In genomic region chr3:143469159-143469558, GRCh38 we compare ENCODE assay signal across 23 cellular contexts.
"Had no signal": no experiment of that assay in that cellular context is flagged by ENCODE, and none has a peak within 500 bp of the region (broad histone marks: within the 10 kb centered on the region; RNA-seq: fewer than 3 reads in every experiment).

No MANE protein-coding gene starts in this region.

- H3K36me3 ChIP-seq: colonic mucosa, gastrocnemius medialis, left lung, lower lobe of right lung had no signal

- H3K27me3 ChIP-seq: colonic mucosa, esophagus squamous epithelium, gastrocnemius medialis, heart right ventricle, left lung had no signal

- H3K4me1 ChIP-seq: gastrocnemius medialis, heart right ventricle, left lung, lower lobe of right lung had no signal

- DNase-seq: colonic mucosa; cortex of kidney; effector CD8-positive, alpha-beta T cell; effector memory CD8-positive, alpha-beta T cell; endodermal cell; erythroblast; esophagus squamous epithelium; foreskin fibroblast; foreskin melanocyte; gastrocnemius medialis; glutamatergic neuron; head of caudate nucleus; heart right ventricle; hippocampal formation; left cardiac atrium; left lung; left ventricle myocardium superior; lower lobe of right lung; mesenchymal stem cell had no signal

- H3K9me3 ChIP-seq: colonic mucosa, esophagus squamous epithelium, gastrocnemius medialis, heart right ventricle, left lung, lower lobe of right lung had no signal

- H3K27ac ChIP-seq: colonic mucosa, epithelial cell of prostate, esophagus squamous epithelium, gastrocnemius medialis, heart right ventricle, left lung, lower lobe of right lung had no signal

- FAIRE-seq: endometrium, keratinocyte had no signal

- H3K4me3 ChIP-seq: colonic mucosa, esophagus squamous epithelium, gastrocnemius medialis, heart right ventricle, left lung, lower lobe of right lung had no signal

- ATAC-seq: effector memory CD8-positive, alpha-beta T cell; esophagus mucosa; gastrocnemius medialis; heart right ventricle; left cardiac atrium; left lung; left ventricle myocardium superior; lower lobe of right lung had no signal
